8 cellular contexts compared by ENCODE assay signal in the genomic region with DNA sequence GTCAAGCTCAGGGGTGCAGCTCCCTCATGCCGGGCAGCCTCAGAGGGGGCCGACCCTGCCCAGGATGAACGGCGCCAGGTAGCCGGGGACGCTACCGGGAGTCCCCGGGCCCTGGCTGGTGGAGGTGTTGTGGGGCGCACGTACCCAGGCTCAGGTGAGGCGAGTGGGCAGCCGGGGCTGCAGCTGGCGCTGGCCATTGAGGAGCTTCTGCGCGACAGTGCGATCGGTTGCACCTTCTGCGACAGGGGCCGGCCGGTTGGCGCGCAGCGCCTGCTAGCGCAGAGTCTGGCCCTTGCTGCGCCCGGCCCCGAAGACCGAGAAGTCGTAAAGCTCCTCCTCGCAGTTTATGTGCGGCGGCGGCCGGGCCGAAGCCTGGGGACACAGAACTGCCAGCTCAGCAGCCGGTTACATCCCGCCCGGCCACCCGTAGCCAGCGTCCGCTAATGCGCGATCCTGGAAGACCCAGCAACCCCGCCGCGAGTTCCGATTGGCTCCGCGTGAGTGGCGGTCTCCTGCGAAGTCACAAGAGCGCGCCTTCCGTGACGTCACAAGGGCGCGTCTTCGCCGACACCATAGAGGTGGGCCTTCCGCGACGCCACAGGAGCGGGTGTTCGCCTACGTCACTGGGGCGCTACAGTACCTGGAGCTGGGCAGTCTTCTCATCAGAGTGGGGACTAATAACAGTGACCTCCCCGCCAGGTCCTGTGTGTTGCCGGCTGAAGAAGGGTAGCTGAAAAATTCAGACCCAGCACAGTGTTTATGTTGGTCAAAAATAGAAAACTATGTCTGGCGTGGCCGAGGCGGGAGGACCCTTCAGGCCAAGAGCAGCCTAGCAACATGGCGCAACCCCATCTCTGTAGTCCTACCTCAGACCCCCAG.
A peak's percentile ranks its signal among the peaks of the same experiment; 100 is the strongest.
DNase-seq lines count a peak whose midpoint lies in the region; ATAC-seq, FAIRE-seq and TF ChIP-seq lines count a peak whose summit lies in the region.
"Not testable (repeated sequence)": the region's sequence is repeated elsewhere in the genome, so short reads cannot be mapped to it uniquely, and the experiment has no call there.

No MANE protein-coding gene starts in this region.

- WGBS in pancreas, 2 donors, result 1% methylated on average over 64 to 72 of the region's 72 CpGs

- H3K27me3 ChIP-seq in pancreas, tibial artery: not testable (repeated sequence)

- peak; percentile 53 for FAIRE-seq in pancreas (lab: Jason Lieb, UNC)

- peak; percentile 100 for ATAC-seq in HG02678 (IDR thresholded peaks at IDR 0.05; ENCODE audit: unreplicated experiment)
- peak; percentile 100 for ATAC-seq in Right ventricle myocardium superior (ENCODE audit: poor library complexity)
- peak; percentile 99 to 100 (median 100) for ATAC-seq in pancreas

- DNase-seq in GM12864 (ENCODE audit: low read depth), result peak; percentile 92
- peak; percentile 95 for DNase-seq in NCI-H1105 treated with DMSO at 0.1 percent for 48 hours (lab: John Stamatoyannopoulos, UW)
- peak; percentile 86 for DNase-seq in SKM-1 treated with dmso at 0.1 percent for 144 hours (lab: John Stamatoyannopoulos, UW; ENCODE audit: unreplicated experiment)
- peak; percentile 96 for DNase-seq in activated naive CD8-positive, alpha-beta T cell treated with anti-CD3 and anti-CD28 coated beads, Interleukin-2, amount 50 U/mL, for 16 hours (ENCODE audit: low read depth, low spot score)
- peak; percentile 100 for DNase-seq in Right ventricle myocardium superior
- DNase-seq in pancreas, result peak; percentile 96 to 99 (median 98)
- DNase-seq in tibial artery, result peak; percentile 98 to 99

- not testable (repeated sequence) for H3K4me1 ChIP-seq in pancreas
- H3K4me1 ChIP-seq in tibial artery, result peaks cover 0 to 38% (median 13%) of the 10 kb centered on the region in 4 donors

- intact Hi-C loops in Right ventricle myocardium superior (cut with DNase I); pancreas (cut with DNase I); tibial artery (cut with DNase I; ENCODE audit: low total_unique reads): not testable (repeated sequence)

- H3K9me3 ChIP-seq in pancreas, tibial artery: not testable (repeated sequence)

- H3K4me3 ChIP-seq in GM12864 (ENCODE audit: low read depth, low read length), result peak overlapping the region; percentile 92
- H3K4me3 ChIP-seq in pancreas, result peak overlapping the region; percentile 72 to 91 (median 82)
- peak overlapping the region; percentile 85 to 90 for H3K4me3 ChIP-seq in tibial artery

- TF ChIP-seq CTCF in GM12864 (IDR thresholded peaks at IDR 0.05; ENCODE audit: low read depth, low read length, missing control alignments), result peak; percentile 3
- not testable (repeated sequence) for TF ChIP-seq CTCF in pancreas (IDR thresholded peaks at IDR 0.05); tibial artery (IDR thresholded peaks at IDR 0.05)

- H3K27ac ChIP-seq in pancreas (peak overlapping the region; percentile 86 to 95 (median 92)), tibial artery (peak overlapping the region; percentile 90 to 93)

- not testable (repeated sequence) for H3K36me3 ChIP-seq in pancreas, tibial artery

Comparison
In these comparisons a context has a peak if more than half of its experiments do, and no peak if none do; other contexts are left out.
1. Peak in every context shown above with its lines: DNase-seq, ATAC-seq, H3K4me3 ChIP-seq and H3K27ac ChIP-seq.